In the genomic region with DNA sequence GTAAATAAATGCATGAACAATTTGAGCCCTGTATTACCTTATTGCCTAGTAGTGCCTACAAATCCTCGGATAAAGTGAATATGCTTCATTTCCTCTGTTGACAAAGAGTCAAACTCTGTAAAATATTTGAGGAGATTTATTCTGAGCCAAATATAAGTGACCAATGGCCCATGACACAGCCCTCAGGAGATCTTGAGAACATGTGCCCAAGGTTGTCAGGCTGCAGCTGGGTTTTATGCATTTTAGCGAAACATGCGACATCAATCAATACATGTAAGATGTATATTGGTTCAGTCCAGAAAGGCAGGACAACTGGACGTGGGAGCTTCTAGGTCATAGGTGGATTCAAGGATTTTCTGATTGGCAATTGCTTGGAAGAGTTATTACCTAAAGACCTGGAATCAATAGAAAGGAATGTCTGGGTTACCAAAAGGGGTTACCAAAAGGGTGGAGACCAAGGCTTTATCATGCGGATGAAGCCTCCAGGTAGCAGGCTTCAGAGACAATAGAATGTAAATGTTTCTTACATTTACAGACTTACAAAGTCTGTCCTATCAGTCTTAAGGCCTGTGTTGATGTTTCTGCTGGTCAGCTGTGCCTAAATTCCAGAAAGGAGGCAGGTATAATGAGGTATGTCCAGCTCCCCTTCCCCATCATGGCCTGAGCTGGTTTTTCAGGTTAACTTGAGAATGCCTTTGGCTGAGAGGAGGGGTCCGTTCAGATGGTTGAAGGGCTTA, we compare ENCODE assay signal across 20 cellular contexts.
"Had no signal": no experiment of that assay in that cellular context is flagged by ENCODE, and none has a peak within 500 bp of the region (broad histone marks: within the 10 kb centered on the region; RNA-seq: fewer than 3 reads in every experiment).

No MANE protein-coding gene starts in this region.

- H3K27ac ChIP-seq: body of pancreas had no signal

- FAIRE-seq: TTC549 had no signal

- H3K27ac Mint-ChIP-seq: activated CD4-positive, alpha-beta T cell treated with anti-CD3 and anti-CD28 coated beads for 36 hours; activated naive CD8-positive, alpha-beta T cell treated with anti-CD3 and anti-CD28 coated beads, Interleukin-2, amount 10 ng/mL, durations not matched to agents 7 days and 5 days; mesothelial cell of epicardium; nephron progenitor cell; stimulated activated naive CD8-positive, alpha-beta T cell treated with anti-CD3 and anti-CD28 coated beads, Interleukin-15, Interleukin-2, amounts not matched to agents 100 ng/mL and 50 ng/mL, for 24 hours; T-helper 2 cell treated with Interferon-gamma antibody and Interleukin-4, amounts not matched to agents 5 μg/mL and 100 μg/mL, for 36 hours had no signal

- H3K36me3 ChIP-seq: suprapubic skin had no signal

- DNase-seq: activated CD4-positive, alpha-beta T cell treated with anti-CD3 and anti-CD28 coated beads for 36 hours; activated CD4-positive, alpha-beta T cell treated with anti-CD3 and anti-CD28 coated beads, Interleukin-2, amount 50 U/mL, for 48 hours; activated naive CD4-positive, alpha-beta T cell; activated naive CD8-positive, alpha-beta T cell treated with anti-CD3 and anti-CD28 coated beads, Interleukin-2, amount 10 ng/mL, durations not matched to agents 7 days and 5 days; activated T-cell treated with anti-CD3 and anti-CD28 coated beads for 4 hours; body of pancreas; erythroblast; foreskin melanocyte; islet precursor cell; nephron progenitor cell; occipital lobe; stimulated activated CD4-positive, alpha-beta T cell treated with anti-CD3 and anti-CD28 coated beads, Interleukin-12 subunit alpha, Interleukin-12 subunit beta, amount 100 ng/mL, for 4 hours; stimulated activated CD4-positive, alpha-beta T cell treated with anti-CD3 and anti-CD28 coated beads, Interleukin-1b, Interleukin-23, amount 100 ng/mL, for 48 hours had no signal

- H3K4me1 Mint-ChIP-seq: activated CD4-positive, alpha-beta T cell treated with anti-CD3 and anti-CD28 coated beads for 36 hours; activated naive CD8-positive, alpha-beta T cell treated with anti-CD3 and anti-CD28 coated beads, Interleukin-2, amount 10 ng/mL, durations not matched to agents 7 days and 5 days had no signal

- H3K4me3 Mint-ChIP-seq: activated CD4-positive, alpha-beta T cell treated with anti-CD3 and anti-CD28 coated beads for 36 hours; activated naive CD8-positive, alpha-beta T cell treated with anti-CD3 and anti-CD28 coated beads, Interleukin-2, amount 10 ng/mL, durations not matched to agents 7 days and 5 days; mesothelial cell of epicardium; nephron progenitor cell; stimulated activated naive CD8-positive, alpha-beta T cell treated with anti-CD3 and anti-CD28 coated beads, Interleukin-15, Interleukin-2, amounts not matched to agents 100 ng/mL and 50 ng/mL, for 24 hours; T-helper 2 cell treated with Interferon-gamma antibody and Interleukin-4, amounts not matched to agents 5 μg/mL and 100 μg/mL, for 36 hours had no signal

- H3K27me3 ChIP-seq: body of pancreas, suprapubic skin had no signal

- H3K4me3 ChIP-seq: body of pancreas, lung, SK-N-MC, suprapubic skin had no signal

- H3K4me1 ChIP-seq: body of pancreas had no signal

- H3K9me3 ChIP-seq: body of pancreas, suprapubic skin had no signal

- H3K9me3 Mint-ChIP-seq: activated naive CD8-positive, alpha-beta T cell treated with anti-CD3 and anti-CD28 coated beads, Interleukin-2, amount 10 ng/mL, durations not matched to agents 7 days and 5 days; mesothelial cell of epicardium; nephron progenitor cell; stimulated activated naive CD8-positive, alpha-beta T cell treated with anti-CD3 and anti-CD28 coated beads, Interleukin-15, Interleukin-2, amounts not matched to agents 100 ng/mL and 50 ng/mL, for 24 hours; T-helper 2 cell treated with Interferon-gamma antibody and Interleukin-4, amounts not matched to agents 5 μg/mL and 100 μg/mL, for 36 hours had no signal

- ATAC-seq: activated CD4-positive, alpha-beta T cell treated with anti-CD3 and anti-CD28 coated beads for 36 hours; body of pancreas had no signal

- H3K36me3 Mint-ChIP-seq: activated naive CD8-positive, alpha-beta T cell treated with anti-CD3 and anti-CD28 coated beads, Interleukin-2, amount 10 ng/mL, durations not matched to agents 7 days and 5 days had no signal

- H3K27me3 Mint-ChIP-seq: activated CD4-positive, alpha-beta T cell treated with anti-CD3 and anti-CD28 coated beads for 36 hours; stimulated activated naive CD8-positive, alpha-beta T cell treated with anti-CD3 and anti-CD28 coated beads, Interleukin-15, Interleukin-2, amounts not matched to agents 100 ng/mL and 50 ng/mL, for 24 hours had no signal
